ENCODE assay signal across 12 cellular contexts in genomic region chr5:127001621-127002296, GRCh38. TPM values are rescaled to one million over a fixed set of nuclear protein-coding genes. Genes with fewer than 3 reads are reported as not detected.
DNase-seq lines count a peak whose midpoint lies in the region; ATAC-seq and TF ChIP-seq lines count a peak whose summit lies in the region.
"Had no signal": no experiment of that assay in that cellular context is flagged by ENCODE, and none has a peak within 500 bp of the region (broad histone marks: within the 10 kb centered on the region; RNA-seq: fewer than 3 reads in every experiment).

No MANE protein-coding gene starts in this region.

- H3K27ac ChIP-seq in osteoblast (ENCODE audit: low read depth, low read length) (peak overlapping the region; percentile 89), tibial artery (no peak overlapping the region)

- no peak for ATAC-seq in GM21390 (IDR thresholded peaks at IDR 0.05; ENCODE audit: unreplicated experiment)
- ATAC-seq: activated CD8-positive, alpha-beta T cell treated with anti-CD3 and anti-CD28 coated beads for 36 hours; esophagus mucosa had no signal

- peak overlapping the region; percentile 55 for H3K4me2 ChIP-seq in osteoblast (ENCODE audit: insufficient read depth, low read length)

- H3K9me3 ChIP-seq in osteoblast (ENCODE audit: low read depth, low read length) (no peaks in the 10 kb centered on the region), tibial artery (no peaks in the 10 kb centered on the region)

- peak; percentile 21 for DNase-seq in ELF-1 (ENCODE audit: low read depth, low spot score)
- DNase-seq in RPMI7951 (ENCODE audit: low read depth) = peak; percentile 91
- DNase-seq in fibroblast of peridontal ligament (ENCODE audit: extremely low read depth) = peak; percentile 90
- DNase-seq in osteoblast (ENCODE audit: insufficient read length, low spot score, missing footprints) = peak; percentile 95
- DNase-seq in tibial artery = no peak
- DNase-seq in SIG-M5 treated with dmso at 0.1 percent for 504 hours (lab: John Stamatoyannopoulos, UW; ENCODE audit: unreplicated experiment) = no peak
- DNase-seq in NCI-H446 treated with DMSO at 0.1 percent for 48 hours (lab: John Stamatoyannopoulos, UW) = no peak
- DNase-seq: activated CD8-positive, alpha-beta T cell treated with anti-CD3 and anti-CD28 coated beads for 36 hours; DMS53; stimulated activated CD8-positive, alpha-beta memory T cell treated with anti-CD3 and anti-CD28 coated beads, Interleukin-4, amount 100 ng/mL, for 48 hours had no signal

- peaks cover 26% of the 10 kb centered on the region for H3K4me1 ChIP-seq in osteoblast (ENCODE audit: insufficient read depth, low read length)
- no peaks in the 10 kb centered on the region for H3K4me1 ChIP-seq in tibial artery

- TF ChIP-seq CTCF in osteoblast (IDR thresholded peaks at IDR 0.05; ENCODE audit: extremely low read depth, low read depth, low read length) (no peak), tibial artery (IDR thresholded peaks at IDR 0.05) (no peak)

- H2AFZ ChIP-seq in osteoblast (ENCODE audit: low read length) = no peak overlapping the region

- H4K20me1 ChIP-seq in osteoblast (ENCODE audit: insufficient read depth, low read length) = no peaks in the 10 kb centered on the region

- intact Hi-C loops in tibial artery (cut with DNase I; ENCODE audit: low total_unique reads) = no loop called here

- H3K27me3 ChIP-seq in osteoblast (ENCODE audit: insufficient read depth, low read length) = no peaks in the 10 kb centered on the region
- no peaks in the 10 kb centered on the region for H3K27me3 ChIP-seq in tibial artery

- no peak overlapping the region for H3K4me3 ChIP-seq in osteoblast (ENCODE audit: insufficient read depth, low read length)
- H3K4me3 ChIP-seq in tibial artery = no peak overlapping the region

- H3K36me3 ChIP-seq in osteoblast (ENCODE audit: insufficient read depth, low read length) = no peaks in the 10 kb centered on the region
- no peaks in the 10 kb centered on the region for H3K36me3 ChIP-seq in tibial artery

- H3K79me2 ChIP-seq in osteoblast (ENCODE audit: insufficient read depth, low read length) = peaks cover 4% of the 10 kb centered on the region

RNA-seq across cellular contexts. Expression of gene MARCHF3, which starts 28.6 kb away (rescaled TPM):
- 7.8 and 11.5 TPM in 2 replicates for total RNA-seq in RPMI7951 (2014; rRNA removed; shearing (Covaris generic))
- 2.2 and 3.5 TPM in 2 replicates for total RNA-seq in osteoblast

Comparison
In these comparisons a context has a peak if more than half of its experiments do, and no peak if none do; other contexts are left out.
1. DNase-seq: peak in ELF-1 (single experiment), RPMI7951 (single experiment), fibroblast of peridontal ligament (single experiment) and osteoblast (single experiment); none in tibial artery (0 of 2), SIG-M5 treated with dmso at 0.1 percent for 504 hours (single experiment) and NCI-H446 treated with DMSO at 0.1 percent for 48 hours (single experiment).